In the genomic region with DNA sequence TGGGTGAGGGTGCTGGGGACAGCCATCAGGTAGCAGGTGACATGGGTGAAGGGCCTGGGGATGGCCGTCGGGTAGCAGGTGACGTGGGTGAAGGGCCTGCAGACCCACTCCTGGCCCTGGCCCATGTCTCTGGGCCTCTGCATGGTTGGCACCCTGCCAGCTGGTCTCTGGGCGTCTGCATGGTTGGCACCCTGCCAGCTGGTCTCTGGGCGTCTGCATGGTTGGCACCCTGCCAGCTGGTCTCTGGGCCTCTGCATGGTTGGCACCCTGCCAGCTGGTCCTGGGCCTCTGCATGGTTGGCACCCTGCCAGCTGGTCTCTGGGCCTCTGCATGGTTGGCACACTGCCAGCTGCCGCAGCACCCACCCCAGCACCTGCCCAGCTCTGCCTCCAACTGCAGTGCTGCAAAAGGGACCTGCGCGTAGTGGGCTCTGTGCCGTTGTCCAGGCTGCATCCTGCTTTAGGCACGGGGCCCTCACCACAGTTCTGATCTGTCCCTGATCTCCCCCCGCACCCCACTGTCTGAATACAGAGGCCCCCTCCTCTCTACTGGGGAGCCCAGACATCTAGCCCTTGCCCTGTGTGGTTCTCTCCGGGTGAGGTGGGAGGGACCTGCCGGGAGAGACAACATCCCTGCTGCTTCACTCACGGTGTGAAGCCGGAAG, we compare ENCODE assay signal across 14 cellular contexts. TPM values are rescaled to one million over a fixed set of nuclear protein-coding genes. Genes with fewer than 3 reads are reported as not detected.
A peak's percentile ranks its signal among the peaks of the same experiment; 100 is the strongest.
DNase-seq lines count a peak whose midpoint lies in the region; ATAC-seq, FAIRE-seq and TF ChIP-seq lines count a peak whose summit lies in the region.
"Not testable (repeated sequence)": the region's sequence is repeated elsewhere in the genome, so short reads cannot be mapped to it uniquely, and the experiment has no call there.
"Had no signal": no experiment of that assay in that cellular context is flagged by ENCODE, and none has a peak within 500 bp of the region (broad histone marks: within the 10 kb centered on the region; RNA-seq: fewer than 3 reads in every experiment).

No MANE protein-coding gene starts in this region.

- H3K9ac ChIP-seq in HepG2 (ENCODE audit: insufficient read depth, low read depth, low read length), result not testable (repeated sequence)

- peak; percentile 9 for DNase-seq in Ammon's horn (ENCODE audit: low spot score)
- peak in 56 of 76 experiments; percentile 3 to 82 (median 52) for DNase-seq in HUDEP-2 (lab: John Stamatoyannopoulos, UW; ENCODE audit: unreplicated experiment in 76 of 76)
- peak; percentile 84 for DNase-seq in NCI-H2107 (lab: John Stamatoyannopoulos, UW)
- DNase-seq in RPMI8226, result peak; percentile 98
- DNase-seq in cerebellum (ENCODE audit: low spot score), result peak; percentile 19
- not testable (repeated sequence) for DNase-seq in HepG2 (ENCODE audit: low spot score)

- in situ Hi-C loops in HepG2 (cut with HindIII; ENCODE audit: extremely low pct_ligation_motif_present, low pct_unique_long_range_greater_than_20kb), result not testable (repeated sequence)

- H3K4me1 ChIP-seq in HepG2 (ENCODE audit: insufficient read depth, low read length), result peaks cover 11% of the 10 kb centered on the region; the same call in 1 of the 2 replicates

- POLR2A ChIA-PET in HepG2 (lab: Yijun Ruan, JAX), result not testable (repeated sequence)

- TF ChIP-seq EP300 in HepG2 (IDR thresholded peaks at IDR 0.05; ENCODE audit: low read depth in 2 of 2, low read length in 2 of 2), result peak in 1 of 2 experiments; percentile 49; a peak in 1 of 4 replicates
- TF ChIP-seq EP300 in HepG2 (CRISPR knock-in tag; IDR thresholded peaks at IDR 0.05; ENCODE audit: borderline replicate concordance), result not testable (repeated sequence)

- peaks cover 5 to 41% of the 10 kb centered on the region in 2 experiments for H3K27me3 ChIP-seq in HepG2 (ENCODE audit: control insufficient read depth in 1 of 2, insufficient read depth in 2 of 2, low read length in 2 of 2)

- not testable (repeated sequence) for TF ChIP-seq CTCF in HepG2 (CRISPR knock-in tag; IDR thresholded peaks at IDR 0.05)

- intact Hi-C loops in HepG2 (cut with micrococcal nuclease; ENCODE audit: unreplicated experiment), result not testable (repeated sequence)

- CTCF ChIA-PET in HepG2 (lab: Yijun Ruan, JAX; ENCODE audit: low intra/inter-chr PET ratio, low total read pairs), result not testable (repeated sequence)

- ATAC-seq in HepG2, result peak; percentile 61

- not testable (repeated sequence) for TF ChIP-seq POLR2A in HepG2 (IDR thresholded peaks at IDR 0.05; ENCODE audit: insufficient read depth in 1 of 2, low read depth in 2 of 2, low read length in 2 of 2)

- not testable (repeated sequence) for BruUV-seq in HepG2 (replicated peaks; lab: Mats Ljungman, UMichigan)

- not testable (repeated sequence) for H4K20me1 ChIP-seq in HepG2 (ENCODE audit: insufficient read depth, low read length)

- H3K9me3 ChIP-seq in HepG2 (ENCODE audit: low read length), result not testable (repeated sequence)

- H3K4me2 ChIP-seq in HepG2 (ENCODE audit: low read depth, low read length), result not testable (repeated sequence)

- 0% methylated on average over 1 of the region's 15 CpGs for WGBS in HepG2 (ENCODE audit: low lambda C conversion rate)

- not testable (repeated sequence) for H3K4me3 ChIP-seq in HepG2 (replicated peaks in 1 of 3; ENCODE audit: insufficient read depth in 1 of 3, low read depth in 2 of 3, low read length in 3 of 3)

- H3K27ac ChIP-seq in HepG2 (ENCODE audit: extremely low read length, insufficient read depth, low read length), result not testable (repeated sequence)

- H2AFZ ChIP-seq in HepG2 (ENCODE audit: low read length), result not testable (repeated sequence)

- not testable (repeated sequence) for TF ChIP-seq RAD21 in HepG2 (CRISPR knock-in tag; IDR thresholded peaks at IDR 0.05)

- not testable (repeated sequence) for H3K79me2 ChIP-seq in HepG2 (ENCODE audit: insufficient read depth, low read length)

- not testable (repeated sequence) for FAIRE-seq in HepG2 (lab: Jason Lieb, UNC)

- not testable (repeated sequence) for H3K36me3 ChIP-seq in HepG2 (replicated peaks in 1 of 2; ENCODE audit: control insufficient read depth in 1 of 2, insufficient read depth in 2 of 2, low read length in 2 of 2)

RNA-seq across cellular contexts. Expression of gene TPSD1, which starts 16.0 kb away (rescaled TPM):
- total RNA-seq in cerebellum, result not detected
- not detected in 2 replicates for total RNA-seq in HepG2 (2016; rRNA removed; fragmentation: Illumina TruSeq; extraction: Trizol)
- total RNA-seq in HepG2 (2016; cell fraction: cytosol; rRNA removed; fragmentation: Illumina TruSeq; extraction: Trizol; ENCODE audit: low read depth), result not detected in 2 replicates
- total RNA-seq in HepG2 (2016; cell fraction: insoluble cytoplasmic fraction; rRNA removed; fragmentation: Illumina TruSeq; extraction: Trizol), result not detected in 2 replicates
- total RNA-seq in HepG2 (2016; cell fraction: membrane; rRNA removed; fragmentation: Illumina TruSeq; extraction: Trizol), result not detected in 2 replicates
- total RNA-seq in HepG2 (2016; cell fraction: nucleus; rRNA removed; fragmentation: Illumina TruSeq; extraction: Trizol), result not detected in 2 replicates
- polyA plus RNA-seq in HepG2 (2011; rRNA removed), result not detected in 2 replicates
- not detected in 2 replicates for polyA plus RNA-seq in HepG2 (2011; cell fraction: cytosol; rRNA removed)
- polyA plus RNA-seq in HepG2 (2011; cell fraction: nucleus; rRNA removed), result not detected in 2 replicates
- not detected in 2 replicates for polyA plus RNA-seq in HepG2 (2012)
- not detected in 2 replicates for polyA plus RNA-seq in HepG2 (2016; cell fraction: cytosol; fragmentation: Illumina TruSeq; extraction: Trizol; ENCODE audit: low read depth)
- polyA plus RNA-seq in HepG2 (2016; cell fraction: insoluble cytoplasmic fraction; fragmentation: Illumina TruSeq; extraction: Trizol; ENCODE audit: low read depth), result not detected in 2 replicates
- polyA plus RNA-seq in HepG2 (2016; cell fraction: membrane; fragmentation: Illumina TruSeq; extraction: Trizol; ENCODE audit: low read depth), result not detected in 2 replicates
- polyA plus RNA-seq in HepG2 (2016; cell fraction: nucleus; fragmentation: Illumina TruSeq; extraction: Trizol; ENCODE audit: insufficient read depth, low read depth), result not detected in 2 replicates
- polyA minus RNA-seq in HepG2 (2011; rRNA and poly(A)+ RNA removed; ENCODE audit: low replicate concordance), result not detected in 2 replicates
- not detected in 2 replicates for polyA minus RNA-seq in HepG2 (2011; cell fraction: cytosol; rRNA and poly(A)+ RNA removed)
- polyA minus RNA-seq in HepG2 (2011; cell fraction: nucleus; rRNA and poly(A)+ RNA removed), result not detected in 2 replicates
- total RNA-seq: A172; activated CD8-positive, alpha-beta memory T cell treated with anti-CD3 and anti-CD28 coated beads, Interleukin-2, amount 10 ng/mL, durations not matched to agents 7 days and 5 days; activated naive CD8-positive, alpha-beta T cell treated with anti-CD3 and anti-CD28 coated beads, Interleukin-2, amount 10 ng/mL, durations not matched to agents 7 days and 5 days; frontal cortex; naive thymus-derived CD8-positive, alpha-beta T cell; RPMI7951 had no signal
- polyA plus RNA-seq: keratinocyte; naive thymus-derived CD8-positive, alpha-beta T cell had no signal

RNA-seq across cellular contexts. Expression of gene TPSAB1, which starts 31.4 kb away (rescaled TPM):
- total RNA-seq in cerebellum (0.27 TPM), HepG2 (2016; rRNA removed; fragmentation: Illumina TruSeq; extraction: Trizol) (not detected in 2 replicates)
- not detected in 2 replicates for total RNA-seq in HepG2 (2016; cell fraction: cytosol; rRNA removed; fragmentation: Illumina TruSeq; extraction: Trizol; ENCODE audit: low read depth)
- total RNA-seq in HepG2 (2016; cell fraction: insoluble cytoplasmic fraction; rRNA removed; fragmentation: Illumina TruSeq; extraction: Trizol), result not detected in 2 replicates
- not detected in 2 replicates for total RNA-seq in HepG2 (2016; cell fraction: membrane; rRNA removed; fragmentation: Illumina TruSeq; extraction: Trizol)
- total RNA-seq in HepG2 (2016; cell fraction: nucleus; rRNA removed; fragmentation: Illumina TruSeq; extraction: Trizol), result not detected in 2 replicates
- polyA plus RNA-seq in HepG2 (2011; rRNA removed), result 0.05 and 0.12 TPM in 2 replicates
- 0.13 and 0.16 TPM in 2 replicates for polyA plus RNA-seq in HepG2 (2011; cell fraction: cytosol; rRNA removed)
- 0.35 TPM in 1 of 2 replicates, not detected in the other for polyA plus RNA-seq in HepG2 (2011; cell fraction: nucleus; rRNA removed)
- polyA plus RNA-seq in HepG2 (2012), result not detected in 2 replicates
- not detected in 2 replicates for polyA plus RNA-seq in HepG2 (2016; cell fraction: cytosol; fragmentation: Illumina TruSeq; extraction: Trizol; ENCODE audit: low read depth)
- not detected in 2 replicates for polyA plus RNA-seq in HepG2 (2016; cell fraction: insoluble cytoplasmic fraction; fragmentation: Illumina TruSeq; extraction: Trizol; ENCODE audit: low read depth)
- polyA plus RNA-seq in HepG2 (2016; cell fraction: membrane; fragmentation: Illumina TruSeq; extraction: Trizol; ENCODE audit: low read depth), result not detected in 2 replicates
- not detected in 2 replicates for polyA plus RNA-seq in HepG2 (2016; cell fraction: nucleus; fragmentation: Illumina TruSeq; extraction: Trizol; ENCODE audit: insufficient read depth, low read depth)
- not detected in 2 replicates for polyA minus RNA-seq in HepG2 (2011; rRNA and poly(A)+ RNA removed; ENCODE audit: low replicate concordance)
- not detected in 2 replicates for polyA minus RNA-seq in HepG2 (2011; cell fraction: cytosol; rRNA and poly(A)+ RNA removed)
- polyA minus RNA-seq in HepG2 (2011; cell fraction: nucleus; rRNA and poly(A)+ RNA removed), result not detected in 2 replicates
- total RNA-seq: activated CD8-positive, alpha-beta memory T cell treated with anti-CD3 and anti-CD28 coated beads, Interleukin-2, amount 10 ng/mL, durations not matched to agents 7 days and 5 days; activated naive CD8-positive, alpha-beta T cell treated with anti-CD3 and anti-CD28 coated beads, Interleukin-2, amount 10 ng/mL, durations not matched to agents 7 days and 5 days; frontal cortex; naive thymus-derived CD8-positive, alpha-beta T cell had no signal
- polyA plus RNA-seq: keratinocyte; naive thymus-derived CD8-positive, alpha-beta T cell had no signal

RNA-seq across cellular contexts. Expression of gene UBE2I, which starts 37.6 kb away (rescaled TPM):
- 62.0 TPM for total RNA-seq in cerebellum
- total RNA-seq in HepG2 (2016; rRNA removed; fragmentation: Illumina TruSeq; extraction: Trizol), result 75.8 and 87.9 TPM in 2 replicates
- total RNA-seq in HepG2 (2016; cell fraction: cytosol; rRNA removed; fragmentation: Illumina TruSeq; extraction: Trizol; ENCODE audit: low read depth), result 35.5 and 39.4 TPM in 2 replicates
- 66.6 and 79.8 TPM in 2 replicates for total RNA-seq in HepG2 (2016; cell fraction: insoluble cytoplasmic fraction; rRNA removed; fragmentation: Illumina TruSeq; extraction: Trizol)
- 55.4 and 63.3 TPM in 2 replicates for total RNA-seq in HepG2 (2016; cell fraction: membrane; rRNA removed; fragmentation: Illumina TruSeq; extraction: Trizol)
- total RNA-seq in HepG2 (2016; cell fraction: nucleus; rRNA removed; fragmentation: Illumina TruSeq; extraction: Trizol), result 41.5 and 41.7 TPM in 2 replicates
- polyA plus RNA-seq in HepG2 (2011; rRNA removed), result 79.5 and 98.9 TPM in 2 replicates
- 57.9 and 77.8 TPM in 2 replicates for polyA plus RNA-seq in HepG2 (2011; cell fraction: cytosol; rRNA removed)
- 115 and 128 TPM in 2 replicates for polyA plus RNA-seq in HepG2 (2011; cell fraction: nucleus; rRNA removed)
- polyA plus RNA-seq in HepG2 (2012), result 91.6 and 108 TPM in 2 replicates
- 94.9 and 118 TPM in 2 replicates for polyA plus RNA-seq in HepG2 (2016; cell fraction: cytosol; fragmentation: Illumina TruSeq; extraction: Trizol; ENCODE audit: low read depth)
- polyA plus RNA-seq in HepG2 (2016; cell fraction: insoluble cytoplasmic fraction; fragmentation: Illumina TruSeq; extraction: Trizol; ENCODE audit: low read depth), result 181 and 205 TPM in 2 replicates
- polyA plus RNA-seq in HepG2 (2016; cell fraction: membrane; fragmentation: Illumina TruSeq; extraction: Trizol; ENCODE audit: low read depth), result 118 and 119 TPM in 2 replicates
- polyA plus RNA-seq in HepG2 (2016; cell fraction: nucleus; fragmentation: Illumina TruSeq; extraction: Trizol; ENCODE audit: insufficient read depth, low read depth), result 163 and 194 TPM in 2 replicates
- polyA minus RNA-seq in HepG2 (2011; rRNA and poly(A)+ RNA removed; ENCODE audit: low replicate concordance), result 39.2 and 48.3 TPM in 2 replicates
- polyA minus RNA-seq in HepG2 (2011; cell fraction: cytosol; rRNA and poly(A)+ RNA removed), result 54.8 and 55.8 TPM in 2 replicates
- 63.8 and 72.6 TPM in 2 replicates for polyA minus RNA-seq in HepG2 (2011; cell fraction: nucleus; rRNA and poly(A)+ RNA removed)

RNA-seq across cellular contexts. Expression of gene TPSB2, which starts 41.9 kb away (rescaled TPM):
- not detected for total RNA-seq in cerebellum
- total RNA-seq in HepG2 (2016; rRNA removed; fragmentation: Illumina TruSeq; extraction: Trizol), result not detected in 2 replicates
- total RNA-seq in HepG2 (2016; cell fraction: cytosol; rRNA removed; fragmentation: Illumina TruSeq; extraction: Trizol; ENCODE audit: low read depth), result not detected in 2 replicates
- not detected in 2 replicates for total RNA-seq in HepG2 (2016; cell fraction: insoluble cytoplasmic fraction; rRNA removed; fragmentation: Illumina TruSeq; extraction: Trizol)
- not detected in 2 replicates for total RNA-seq in HepG2 (2016; cell fraction: membrane; rRNA removed; fragmentation: Illumina TruSeq; extraction: Trizol)
- total RNA-seq in HepG2 (2016; cell fraction: nucleus; rRNA removed; fragmentation: Illumina TruSeq; extraction: Trizol), result not detected in 2 replicates
- polyA plus RNA-seq in HepG2 (2011; rRNA removed), result 0.14 TPM in 1 of 2 replicates, not detected in the other
- 0.14 and 0.15 TPM in 2 replicates for polyA plus RNA-seq in HepG2 (2011; cell fraction: cytosol; rRNA removed)
- polyA plus RNA-seq in HepG2 (2011; cell fraction: nucleus; rRNA removed), result 0.11 TPM in 1 of 2 replicates, not detected in the other
- polyA plus RNA-seq in HepG2 (2012), result not detected in 2 replicates
- not detected in 2 replicates for polyA plus RNA-seq in HepG2 (2016; cell fraction: cytosol; fragmentation: Illumina TruSeq; extraction: Trizol; ENCODE audit: low read depth)
- polyA plus RNA-seq in HepG2 (2016; cell fraction: insoluble cytoplasmic fraction; fragmentation: Illumina TruSeq; extraction: Trizol; ENCODE audit: low read depth), result not detected in 2 replicates
- polyA plus RNA-seq in HepG2 (2016; cell fraction: membrane; fragmentation: Illumina TruSeq; extraction: Trizol; ENCODE audit: low read depth), result not detected in 2 replicates
- polyA plus RNA-seq in HepG2 (2016; cell fraction: nucleus; fragmentation: Illumina TruSeq; extraction: Trizol; ENCODE audit: insufficient read depth, low read depth), result not detected in 2 replicates
- not detected in 2 replicates for polyA minus RNA-seq in HepG2 (2011; rRNA and poly(A)+ RNA removed; ENCODE audit: low replicate concordance)
- not detected in 2 replicates for polyA minus RNA-seq in HepG2 (2011; cell fraction: cytosol; rRNA and poly(A)+ RNA removed)
- polyA minus RNA-seq in HepG2 (2011; cell fraction: nucleus; rRNA and poly(A)+ RNA removed), result not detected in 2 replicates
- total RNA-seq: A172; activated CD8-positive, alpha-beta memory T cell treated with anti-CD3 and anti-CD28 coated beads, Interleukin-2, amount 10 ng/mL, durations not matched to agents 7 days and 5 days; activated naive CD8-positive, alpha-beta T cell treated with anti-CD3 and anti-CD28 coated beads, Interleukin-2, amount 10 ng/mL, durations not matched to agents 7 days and 5 days; frontal cortex; naive thymus-derived CD8-positive, alpha-beta T cell; RPMI7951 had no signal
- polyA plus RNA-seq: keratinocyte; naive thymus-derived CD8-positive, alpha-beta T cell had no signal

RNA-seq across cellular contexts. Expression of gene TPSG1, which starts 46.8 kb away (rescaled TPM):
- total RNA-seq in cerebellum (not detected), HepG2 (2016; rRNA removed; fragmentation: Illumina TruSeq; extraction: Trizol) (not detected in 2 replicates)
- not detected in 2 replicates for total RNA-seq in HepG2 (2016; cell fraction: cytosol; rRNA removed; fragmentation: Illumina TruSeq; extraction: Trizol; ENCODE audit: low read depth)
- total RNA-seq in HepG2 (2016; cell fraction: insoluble cytoplasmic fraction; rRNA removed; fragmentation: Illumina TruSeq; extraction: Trizol), result not detected in 2 replicates
- total RNA-seq in HepG2 (2016; cell fraction: membrane; rRNA removed; fragmentation: Illumina TruSeq; extraction: Trizol), result not detected in 2 replicates
- total RNA-seq in HepG2 (2016; cell fraction: nucleus; rRNA removed; fragmentation: Illumina TruSeq; extraction: Trizol), result not detected in 2 replicates
- polyA plus RNA-seq in HepG2 (2011; rRNA removed), result not detected in 2 replicates
- 0.04 TPM in 1 of 2 replicates, not detected in the other for polyA plus RNA-seq in HepG2 (2011; cell fraction: cytosol; rRNA removed)
- polyA plus RNA-seq in HepG2 (2011; cell fraction: nucleus; rRNA removed), result 0.24 and 0.31 TPM in 2 replicates
- polyA plus RNA-seq in HepG2 (2012), result not detected in 2 replicates
- polyA plus RNA-seq in HepG2 (2016; cell fraction: cytosol; fragmentation: Illumina TruSeq; extraction: Trizol; ENCODE audit: low read depth), result not detected in 2 replicates
- not detected in 2 replicates for polyA plus RNA-seq in HepG2 (2016; cell fraction: insoluble cytoplasmic fraction; fragmentation: Illumina TruSeq; extraction: Trizol; ENCODE audit: low read depth)
- polyA plus RNA-seq in HepG2 (2016; cell fraction: membrane; fragmentation: Illumina TruSeq; extraction: Trizol; ENCODE audit: low read depth), result not detected in 2 replicates
- not detected in 2 replicates for polyA plus RNA-seq in HepG2 (2016; cell fraction: nucleus; fragmentation: Illumina TruSeq; extraction: Trizol; ENCODE audit: insufficient read depth, low read depth)
- polyA minus RNA-seq in HepG2 (2011; rRNA and poly(A)+ RNA removed; ENCODE audit: low replicate concordance), result not detected in 2 replicates
- not detected in 2 replicates for polyA minus RNA-seq in HepG2 (2011; cell fraction: cytosol; rRNA and poly(A)+ RNA removed)
- polyA minus RNA-seq in HepG2 (2011; cell fraction: nucleus; rRNA and poly(A)+ RNA removed), result not detected in 2 replicates
- total RNA-seq: activated CD8-positive, alpha-beta memory T cell treated with anti-CD3 and anti-CD28 coated beads, Interleukin-2, amount 10 ng/mL, durations not matched to agents 7 days and 5 days; activated naive CD8-positive, alpha-beta T cell treated with anti-CD3 and anti-CD28 coated beads, Interleukin-2, amount 10 ng/mL, durations not matched to agents 7 days and 5 days; dorsolateral prefrontal cortex; frontal cortex; naive thymus-derived CD8-positive, alpha-beta T cell had no signal
- polyA plus RNA-seq: keratinocyte; naive thymus-derived CD8-positive, alpha-beta T cell had no signal
